20 cellular contexts compared by ENCODE assay signal in the genomic region with DNA sequence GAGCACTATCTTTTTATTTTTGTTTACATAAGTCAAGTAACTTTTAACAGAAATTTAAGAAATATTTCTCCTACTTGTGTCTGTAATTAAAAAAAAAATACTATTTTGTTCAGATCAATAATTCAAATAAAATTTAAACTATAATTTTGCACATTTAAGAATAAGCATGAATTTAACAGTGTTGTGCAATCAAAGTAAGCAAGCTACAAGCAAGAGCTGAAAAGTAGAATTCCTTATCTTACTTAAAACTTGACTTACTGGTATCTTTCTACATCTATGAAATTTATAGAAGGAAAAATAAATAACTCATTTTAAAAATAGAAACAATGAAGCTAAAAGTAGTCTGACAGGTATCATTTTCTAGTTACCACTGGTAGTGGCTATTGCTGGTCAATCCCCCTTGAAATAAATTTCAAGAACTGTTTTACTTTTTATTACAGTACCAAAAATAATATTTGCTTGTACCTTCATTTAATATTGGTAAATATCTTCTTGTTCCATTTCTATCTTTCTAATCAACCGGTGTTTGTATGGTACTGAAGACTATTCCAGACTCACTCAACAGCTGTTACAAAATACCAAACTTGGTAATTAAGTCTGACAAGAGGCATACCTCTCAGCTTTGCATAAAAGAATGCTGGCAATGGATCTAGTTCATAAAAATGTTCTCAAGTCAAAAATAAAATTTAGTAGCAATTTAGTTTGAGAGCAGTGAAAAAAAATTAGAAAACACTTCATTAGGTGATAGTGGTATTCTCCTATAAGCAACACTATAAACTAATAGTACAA.
DNase-seq lines count a peak whose midpoint lies in the region; ATAC-seq, FAIRE-seq and TF ChIP-seq lines count a peak whose summit lies in the region.
"Had no signal": no experiment of that assay in that cellular context is flagged by ENCODE, and none has a peak within 500 bp of the region (broad histone marks: within the 10 kb centered on the region; RNA-seq: fewer than 3 reads in every experiment).

No MANE protein-coding gene starts in this region.

- H3K9me2 ChIP-seq in MM.1S (replicated peaks; ENCODE audit: insufficient read depth, low read length) (no peaks in the 10 kb centered on the region), PC-9 (ENCODE audit: insufficient read depth) (no peaks in the 10 kb centered on the region)

- no peaks in the 10 kb centered on the region for H3K36me3 ChIP-seq in cardiac muscle cell
- H3K36me3 ChIP-seq in MM.1S (replicated peaks; ENCODE audit: insufficient read depth, low read length), result no peaks in the 10 kb centered on the region
- peaks cover 0 to 4% (median 0%) of the 10 kb centered on the region in 4 donors for H3K36me3 ChIP-seq in sigmoid colon
- no peaks in the 10 kb centered on the region; the same call in 1 of the 2 replicates for H3K36me3 ChIP-seq in PC-9 (ENCODE audit: low read depth)

- WGBS in sigmoid colon, 2 donors, result 47 to 70% methylated on average over 1 of the region's 1 CpG

- H3K4me1 ChIP-seq in cardiac muscle cell (ENCODE audit: low read depth) (peaks cover 52% of the 10 kb centered on the region), MM.1S (ENCODE audit: low read length) (peaks cover 22% of the 10 kb centered on the region), sigmoid colon (peaks cover 0 to 86% (median 68%) of the 10 kb centered on the region in 4 donors), PC-9 (replicated peaks; ENCODE audit: insufficient read depth) (peaks cover 16% of the 10 kb centered on the region; the same call in 1 of the 2 replicates)

- no peak for TF ChIP-seq POLR2A in sigmoid colon (IDR thresholded peaks at IDR 0.05)

- H3F3A ChIP-seq in MM.1S (ENCODE audit: insufficient read depth, low read length), result 0 out of 2 replicates have a peak, but pooled peaks cover 10% of the 10 kb centered on the region
- H3F3A ChIP-seq in PC-9 (ENCODE audit: insufficient read depth, low read depth), result peaks cover 4% of the 10 kb centered on the region; the same call in 1 of the 2 replicates

- no peak overlapping the region for H3K9ac ChIP-seq in MM.1S (ENCODE audit: low read length)
- H3K9ac ChIP-seq: neural progenitor cell had no signal

- no peak overlapping the region for H3K27ac Mint-ChIP-seq in endothelial cell (ENCODE audit: unreplicated experiment)
- H3K27ac Mint-ChIP-seq: activated CD4-positive, alpha-beta T cell treated with anti-CD3 and anti-CD28 coated beads for 36 hours; neural progenitor cell had no signal

- POLR2A ChIA-PET in PC-9 (lab: Charles Lee; ENCODE audit: unreplicated experiment), result no interaction called here

- no peak for ATAC-seq in Right ventricle myocardium superior (ENCODE audit: poor library complexity)
- ATAC-seq: activated CD4-positive, alpha-beta T cell treated with anti-CD3 and anti-CD28 coated beads for 36 hours; sciatic nerve had no signal

- H2AFZ ChIP-seq in MM.1S (ENCODE audit: low read length), result no peak overlapping the region
- no peak overlapping the region for H2AFZ ChIP-seq in PC-9
- H2AFZ ChIP-seq: neural progenitor cell had no signal

- H3K79me2 ChIP-seq in MM.1S (ENCODE audit: low read length), result peaks cover 99% of the 10 kb centered on the region
- H3K79me2 ChIP-seq in PC-9 (ENCODE audit: low read depth), result peaks cover 97% of the 10 kb centered on the region

- H3K27me3 Mint-ChIP-seq in endothelial cell (ENCODE audit: unreplicated experiment), result peaks cover 3% of the 10 kb centered on the region
- H3K27me3 Mint-ChIP-seq: activated CD4-positive, alpha-beta T cell treated with anti-CD3 and anti-CD28 coated beads for 36 hours; brain had no signal

- H3K4me2 ChIP-seq in MM.1S (ENCODE audit: low read depth, low read length) (peak overlapping the region; percentile 7; the same call in 1 of the 2 replicates), PC-9 (no peak overlapping the region)
- H3K4me2 ChIP-seq: neural progenitor cell had no signal

- no peak for TF ChIP-seq EP300 in sigmoid colon (IDR thresholded peaks at IDR 0.05)

- no peaks in the 10 kb centered on the region for H3K27me3 ChIP-seq in cardiac muscle cell
- no peaks in the 10 kb centered on the region for H3K27me3 ChIP-seq in MM.1S (replicated peaks; ENCODE audit: insufficient read depth, low read length)
- no peaks in the 10 kb centered on the region for H3K27me3 ChIP-seq in sigmoid colon
- H3K27me3 ChIP-seq in PC-9 (ENCODE audit: insufficient read depth, low read depth), result no peaks in the 10 kb centered on the region
- H3K27me3 ChIP-seq: neural progenitor cell, SJSA1, vagina had no signal

- H3K9me3 ChIP-seq in cardiac muscle cell (ENCODE audit: low read depth) (no peaks in the 10 kb centered on the region), MM.1S (replicated peaks; ENCODE audit: insufficient read depth, low read length) (no peaks in the 10 kb centered on the region), sigmoid colon (no peaks in the 10 kb centered on the region), PC-9 (ENCODE audit: insufficient read depth, low read depth) (no peaks in the 10 kb centered on the region)
- H3K9me3 ChIP-seq: SJSA1, vagina had no signal

- H3K4me3 ChIP-seq in cardiac muscle cell, result no peak overlapping the region
- no peak overlapping the region for H3K4me3 ChIP-seq in MM.1S (ENCODE audit: low read length)
- peak overlapping the region in 2 of 4 donors; percentile 5 to 27 for H3K4me3 ChIP-seq in sigmoid colon
- H3K4me3 ChIP-seq in PC-9, result no peak overlapping the region
- H3K4me3 ChIP-seq: neural progenitor cell, SJSA1, vagina had no signal

- intact Hi-C loops in Right ventricle myocardium superior (cut with DNase I), result no loop called here
- intact Hi-C loops in sigmoid colon (cut with DNase I), result no loop called here
- intact Hi-C loops in PC-9 (cut with micrococcal nuclease; ENCODE audit: unreplicated experiment), result no loop called here

- H3K27ac ChIP-seq in cardiac muscle cell (peak overlapping the region; percentile 96), MM.1S (ENCODE audit: low read length) (no peak overlapping the region), sigmoid colon (peak overlapping the region; percentile 92 to 97 (median 94)), PC-9 (no peak overlapping the region)
- H3K27ac ChIP-seq: neural progenitor cell, SJSA1, vagina had no signal

- no TSS peak for BruUV-seq in PC-9 (replicated peaks; lab: Mats Ljungman, UMichigan)

- DNase-seq in cardiac muscle cell (ENCODE audit: low read depth in 1 of 2, low spot score in 1 of 2) (peak in 1 of 2 donors; percentile 7), Right ventricle myocardium superior (no peak), MM.1S (no peak), frontal cortex (ENCODE audit: low spot score in 2 of 2) (no peak), sigmoid colon (no peak), endothelial cell (ENCODE audit: low spot score) (no peak), PC-9 (no peak), amniotic stem cell (lab: John Stamatoyannopoulos, UW) (no peak)
- DNase-seq: ACHN; activated CD4-positive, alpha-beta T cell treated with anti-CD3 and anti-CD28 coated beads for 36 hours; activated naive CD4-positive, alpha-beta T cell treated with Interleukin-2 at 50 U/mL for 16 hours; dermis blood vessel endothelial cell; EL; NCI-H2081 treated with DMSO at 0.1 percent for 48 hours; stimulated activated CD4-positive, alpha-beta T cell treated with anti-CD3 and anti-CD28 coated beads, Interleukin-2, amount 100 ng/mL, for 24 hours had no signal

- peaks cover 19% of the 10 kb centered on the region for H3K4me1 Mint-ChIP-seq in endothelial cell (ENCODE audit: unreplicated experiment)

- H3K9me3 Mint-ChIP-seq in endothelial cell (ENCODE audit: unreplicated experiment), result no peaks in the 10 kb centered on the region
- H3K9me3 Mint-ChIP-seq: brain, neural progenitor cell had no signal

- peaks cover 3% of the 10 kb centered on the region for H3K36me3 Mint-ChIP-seq in endothelial cell (ENCODE audit: low read depth, unreplicated experiment)
- H3K36me3 Mint-ChIP-seq: neural progenitor cell had no signal

- no peak overlapping the region for H3K4me3 Mint-ChIP-seq in endothelial cell (ENCODE audit: unreplicated experiment)
- H3K4me3 Mint-ChIP-seq: activated CD4-positive, alpha-beta T cell treated with anti-CD3 and anti-CD28 coated beads for 36 hours; brain; neural progenitor cell had no signal

- peak; percentile 84 for FAIRE-seq in frontal cortex (lab: Jason Lieb, UNC)

- TF ChIP-seq CTCF in cardiac muscle cell (IDR thresholded peaks at IDR 0.05; ENCODE audit: low read depth, low read length) (no peak), MM.1S (IDR thresholded peaks at IDR 0.05; ENCODE audit: low read length) (no peak), sigmoid colon (IDR thresholded peaks at IDR 0.05) (no peak), endothelial cell (IDR thresholded peaks at IDR 0.05; ENCODE audit: unreplicated experiment) (no peak), PC-9 (conservative IDR thresholded peaks at IDR 0.05) (no peak)

- CTCF ChIA-PET in PC-9 (lab: Charles Lee), result no interaction called here

- H4K20me1 ChIP-seq in MM.1S (ENCODE audit: insufficient read depth, low read length) (peaks cover 30% of the 10 kb centered on the region), PC-9 (ENCODE audit: insufficient read depth) (peaks cover 62% of the 10 kb centered on the region)

Comparison
In these comparisons a context has a peak if more than half of its experiments do, and no peak if none do; other contexts are left out.
1. H3K27ac ChIP-seq: peak in cardiac muscle cell (single experiment) and sigmoid colon (4 of 4); none in MM.1S (single experiment) and PC-9 (single experiment).